23 cellular contexts compared by ENCODE assay signal in genomic region chr14:81198651-81199050, GRCh38. TPM values are rescaled to one million over a fixed set of nuclear protein-coding genes. Genes with fewer than 3 reads are reported as not detected.
DNase-seq lines count a peak whose midpoint lies in the region; ATAC-seq, FAIRE-seq and TF ChIP-seq lines count a peak whose summit lies in the region.
"Had no signal": no experiment of that assay in that cellular context is flagged by ENCODE, and none has a peak within 500 bp of the region (broad histone marks: within the 10 kb centered on the region; RNA-seq: fewer than 3 reads in every experiment).

No MANE protein-coding gene starts in this region.

- H3K27ac ChIP-seq in kidney (ENCODE audit: low read depth in 2 of 2, low read length in 2 of 2): no peak overlapping the region
- H3K27ac ChIP-seq: BLaER1 treated with 17β-estradiol and CSF1 and Interleukin-3, amounts not matched to agents 10 nM and 100 nM had no signal

- H3K4me1 Mint-ChIP-seq in T-helper 17 cell: peaks cover 18% of the 10 kb centered on the region
- H3K4me1 Mint-ChIP-seq: CD14-positive monocyte had no signal

- H3K4me3 Mint-ChIP-seq in T-helper 17 cell: no peak overlapping the region
- H3K4me3 Mint-ChIP-seq: CD14-positive monocyte; CD4-positive, alpha-beta T cell; CD8-positive, alpha-beta memory T cell had no signal

- in situ Hi-C loops in ACHN (cut with HindIII; ENCODE audit: low pct_ligation_motif_present, low pct_unique_long_range_greater_than_20kb, low sequenced_read_pairs): no loop called here

- H3K36me3 ChIP-seq in kidney (ENCODE audit: control insufficient read depth in 1 of 2, insufficient read depth in 2 of 2, low read length in 2 of 2): peaks cover 21 to 28% of the 10 kb centered on the region in 2 donors

- peak overlapping the region; percentile 83 for H3K27ac Mint-ChIP-seq in T-helper 17 cell
- H3K27ac Mint-ChIP-seq: CD14-positive monocyte; CD4-positive, alpha-beta T cell had no signal

- H3K27me3 Mint-ChIP-seq in T-helper 17 cell: no peaks in the 10 kb centered on the region
- H3K27me3 Mint-ChIP-seq: CD4-positive, alpha-beta T cell; CD8-positive, alpha-beta memory T cell had no signal

- no peak for TF ChIP-seq CTCF in kidney (IDR thresholded peaks at IDR 0.05; ENCODE audit: borderline replicate concordance, extremely low read depth, insufficient read depth)

- H3K9me3 ChIP-seq in T-helper 17 cell (ENCODE audit: control insufficient read depth, low read length, poor library complexity, severe bottlenecking) (no peaks in the 10 kb centered on the region), kidney (ENCODE audit: control insufficient read depth in 1 of 2, low read length in 2 of 2) (no peaks in the 10 kb centered on the region)
- H3K9me3 ChIP-seq: BE2C; BLaER1 treated with 17β-estradiol and CSF1 and Interleukin-3, amounts not matched to agents 10 nM and 100 nM; HAP-1 had no signal

- intact Hi-C loops in kidney (cut with DNase I): no loop called here

- H3K9ac ChIP-seq in kidney (ENCODE audit: low read length in 2 of 2): no peak overlapping the region
- H3K9ac ChIP-seq: BLaER1 treated with 17β-estradiol and CSF1 and Interleukin-3, amounts not matched to agents 10 nM and 100 nM had no signal

- ATAC-seq in T-helper 17 cell (no peak), HG03439 (IDR thresholded peaks at IDR 0.05; ENCODE audit: unreplicated experiment) (no peak)
- ATAC-seq: GM12878 had no signal

- peaks cover 2% of the 10 kb centered on the region for H3K36me3 Mint-ChIP-seq in T-helper 17 cell (ENCODE audit: low read depth)

- FAIRE-seq in kidney (lab: Jason Lieb, UNC): peak; percentile 88
- FAIRE-seq: D721Med, GM12878, GM19239, H54 had no signal

- H3K4me3 ChIP-seq in kidney (ENCODE audit: low read length in 2 of 2): no peak overlapping the region
- H3K4me3 ChIP-seq: BLaER1 treated with 17β-estradiol and CSF1 and Interleukin-3, amounts not matched to agents 10 nM and 100 nM; GM12878; HAP-1 had no signal

- peak; percentile 13 for DNase-seq in ACHN
- DNase-seq in T-helper 17 cell: no peak
- no peak for DNase-seq in kidney
- DNase-seq in renal cortical epithelial cell (ENCODE audit: low read depth): peak; percentile 46
- DNase-seq in cerebellar nuclear complex (lab: John Stamatoyannopoulos, UW): no peak
- no peak for DNase-seq in hypothalamus (lab: John Stamatoyannopoulos, UW)
- DNase-seq: AML-193; BE2C; CD4-positive, alpha-beta T cell; CD8-positive, alpha-beta memory T cell; DMS 273 treated with DMSO at 0.1 percent for 48 hours; DMS79; EL; GDM1; GOT3 had no signal

- no peaks in the 10 kb centered on the region for H3K4me1 ChIP-seq in kidney (ENCODE audit: control insufficient read depth in 1 of 2, insufficient read depth in 1 of 2, low read depth in 1 of 2, low read length in 2 of 2)
- H3K4me1 ChIP-seq: BE2C, HAP-1 had no signal

RNA-seq across cellular contexts. Expression of gene GTF2A1, which starts 22.1 kb away (rescaled TPM):
- total RNA-seq in T-helper 17 cell (10 to 100 TPM; 21.4 to 22.4 TPM), kidney (27.0 TPM), renal cortical epithelial cell (18.4 and 30.4 TPM in 2 replicates)
- 4.7 TPM for polyA plus RNA-seq in kidney (ENCODE audit: insufficient read depth, low read depth, low replicate concordance)

Comparison
In these comparisons a context has a peak if more than half of its experiments do, and no peak if none do; other contexts are left out.
1. DNase-seq: peak in ACHN (single experiment) and renal cortical epithelial cell (single experiment); none in T-helper 17 cell (0 of 3), kidney (single experiment), cerebellar nuclear complex (0 of 2) and hypothalamus (0 of 51).